In genomic region chr10:119542990-119543813, GRCh38 we compare ENCODE assay signal across 1 cellular context.
TF ChIP-seq lines count a peak whose summit lies in the region.

No MANE protein-coding gene starts in this region.

TF ChIP-seq in GM12878, 131 proteins besides CTCF, POLR2A, EP300 and RAD21 (continued from another document):
- TF ChIP-seq CUX1 (IDR thresholded peaks at IDR 0.05; ENCODE audit: insufficient replicate concordance, low read depth, low read length) = no peak
TF ChIP-seq in GM12878: peak in this region for 31.
